In the genomic region with DNA sequence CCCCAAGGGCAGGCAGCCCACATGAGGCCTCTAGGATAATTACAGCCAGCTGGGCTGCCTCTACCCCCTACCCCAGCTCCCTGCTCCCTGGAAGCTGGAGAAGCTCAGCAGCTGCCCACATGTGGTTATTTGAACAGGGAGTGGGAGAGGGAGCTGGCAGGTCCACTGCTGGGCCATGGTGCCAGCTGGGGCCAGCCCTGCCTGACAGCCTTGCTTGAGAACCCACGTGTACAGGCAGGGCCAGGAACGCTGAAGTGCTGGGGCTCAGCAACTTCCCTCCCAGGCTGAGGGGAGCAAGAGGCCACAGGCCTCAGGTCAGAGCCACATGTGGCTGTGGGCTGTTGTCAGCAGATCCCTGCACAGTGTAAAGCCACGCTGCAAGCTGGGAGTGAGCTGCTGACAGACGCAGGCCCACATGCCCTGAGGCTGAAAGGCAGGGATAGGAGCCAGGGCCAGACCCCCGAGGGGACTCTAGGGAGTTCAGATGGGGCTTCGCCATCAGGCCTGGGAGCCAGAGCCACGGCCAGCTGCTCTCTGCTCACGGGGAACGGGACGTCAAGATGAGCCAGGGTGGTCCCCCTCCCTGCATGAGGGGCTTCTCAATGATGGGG, we compare ENCODE assay signal across 30 cellular contexts.
DNase-seq lines count a peak whose midpoint lies in the region; ATAC-seq and TF ChIP-seq lines count a peak whose summit lies in the region.
"Had no signal": no experiment of that assay in that cellular context is flagged by ENCODE, and none has a peak within 500 bp of the region (broad histone marks: within the 10 kb centered on the region; RNA-seq: fewer than 3 reads in every experiment).

No MANE protein-coding gene starts in this region.

- in situ Hi-C loops in gastrocnemius medialis (cut with MboI; ENCODE audit: low sequenced_read_pairs in 4 of 4): loop anchor here in 1 of 4 donors (10.0 kb wide), 2 partner anchors 168 to 248 kb away; partner anchors contain the start of gene RUNX3

- intact Hi-C loops in gastrocnemius medialis (cut with DNase I; ENCODE audit: low total_unique reads): loop anchor here (5.0 kb wide), 1 partner anchor 66 kb away; no protein-coding TSS in a partner anchor

- H3K27me3 Mint-ChIP-seq in neural crest cell (ENCODE audit: low read depth): peaks cover 16% of the 10 kb centered on the region
- H3K27me3 Mint-ChIP-seq: activated naive CD8-positive, alpha-beta T cell treated with anti-CD3 and anti-CD28 coated beads for 36 hours had no signal

- TF ChIP-seq CTCF in neural crest cell (conservative IDR thresholded peaks at IDR 0.05): no peak
- no peak for TF ChIP-seq CTCF in gastrocnemius medialis (IDR thresholded peaks at IDR 0.05 in 4 of 5, conservative IDR thresholded peaks at IDR 0.05 in 1 of 5)

- H3K9me3 Mint-ChIP-seq in neural crest cell: no peaks in the 10 kb centered on the region
- H3K9me3 Mint-ChIP-seq: activated naive CD8-positive, alpha-beta T cell treated with anti-CD3 and anti-CD28 coated beads for 36 hours; effector memory CD8-positive, alpha-beta T cell; H9 had no signal

- H3K9me3 ChIP-seq in SK-N-MC (ENCODE audit: low read depth, low read length) (no peaks in the 10 kb centered on the region), gastrocnemius medialis (no peaks in the 10 kb centered on the region)
- H3K9me3 ChIP-seq: ascending aorta, Peyer's patch, SJSA1 had no signal

- no peaks in the 10 kb centered on the region for H3K36me3 Mint-ChIP-seq in neural crest cell (ENCODE audit: low read depth)
- H3K36me3 Mint-ChIP-seq: activated naive CD8-positive, alpha-beta T cell treated with anti-CD3 and anti-CD28 coated beads for 36 hours; CD4-positive, alpha-beta memory T cell had no signal

- peak overlapping the region; percentile 73 for H3K27ac ChIP-seq in SK-N-MC
- no peak overlapping the region for H3K27ac ChIP-seq in gastrocnemius medialis
- H3K27ac ChIP-seq: ascending aorta, foreskin keratinocyte, Peyer's patch, SJSA1 had no signal

- H3K4me3 ChIP-seq in SK-N-MC (no peak overlapping the region), gastrocnemius medialis (no peak overlapping the region)
- H3K4me3 ChIP-seq: ascending aorta, Peyer's patch, SJSA1 had no signal

- H3K36me3 ChIP-seq in SK-N-MC (ENCODE audit: insufficient read depth, low read length) (no peaks in the 10 kb centered on the region), gastrocnemius medialis (no peaks in the 10 kb centered on the region)
- H3K36me3 ChIP-seq: ascending aorta, Peyer's patch, SJSA1 had no signal

- peaks cover 9% of the 10 kb centered on the region for H3K4me1 Mint-ChIP-seq in neural crest cell

- no peak overlapping the region for H3K4me3 Mint-ChIP-seq in neural crest cell
- H3K4me3 Mint-ChIP-seq: activated naive CD8-positive, alpha-beta T cell treated with anti-CD3 and anti-CD28 coated beads for 36 hours; effector memory CD8-positive, alpha-beta T cell; H9; T-helper 1 cell treated with Interleukin-12 subunit alpha and Interleukin-12 subunit beta and Interleukin-4 antibody, amounts not matched to agents 30 μg/mL and 1 μg/mL, for 36 hours had no signal

- no peak for ATAC-seq in GM18498 (IDR thresholded peaks at IDR 0.05; ENCODE audit: unreplicated experiment)
- no peak for ATAC-seq in gastrocnemius medialis
- ATAC-seq: activated CD4-positive, CD25-positive, alpha-beta regulatory T cell treated with anti-CD3 and anti-CD28 coated beads, Interleukin-2, amount 50 U/mL, for 24 hours; effector memory CD8-positive, alpha-beta T cell; foreskin keratinocyte had no signal

- H3K27me3 ChIP-seq in gastrocnemius medialis: no peaks in the 10 kb centered on the region
- H3K27me3 ChIP-seq: ascending aorta, Peyer's patch, SJSA1 had no signal

- peak overlapping the region; percentile 39 for H3K9ac ChIP-seq in SK-N-MC (ENCODE audit: insufficient read length)

- TF ChIP-seq POLR2A in gastrocnemius medialis (IDR thresholded peaks at IDR 0.05): no peak

- peaks cover 0 to 4% of the 10 kb centered on the region in 2 donors for H3K4me1 ChIP-seq in gastrocnemius medialis
- H3K4me1 ChIP-seq: ascending aorta, foreskin keratinocyte, Peyer's patch had no signal

- H3K27ac Mint-ChIP-seq in neural crest cell (ENCODE audit: unreplicated experiment): peak overlapping the region; percentile 47
- H3K27ac Mint-ChIP-seq: activated naive CD8-positive, alpha-beta T cell treated with anti-CD3 and anti-CD28 coated beads for 36 hours; progenitor cell of endocrine pancreas had no signal

- DNase-seq in NCI-H1417 (lab: John Stamatoyannopoulos, UW) (peak in 2 of 3 experiments; percentile 4 to 48), NCI-H1417 treated with DMSO at 0.1 percent for 48 hours (lab: John Stamatoyannopoulos, UW) (no peak), DMS 273 (lab: John Stamatoyannopoulos, UW; ENCODE audit: unreplicated experiment) (peak; percentile 72), SK-N-MC (ENCODE audit: low read depth, low spot score) (no peak), neural crest cell (ENCODE audit: low read depth, low spot score) (no peak), DMS79 treated with DMSO at 0.1 percent for 48 hours (lab: John Stamatoyannopoulos, UW) (no peak), gastrocnemius medialis (no peak)
- DNase-seq: activated CD4-positive, alpha-beta T cell treated with anti-CD3 and anti-CD28 coated beads, Interleukin-2, amount 50 U/mL, for 48 hours; activated effector memory CD4-positive, alpha-beta T cell treated with Interleukin-2 at 50 U/mL for 16 hours; activated naive CD8-positive, alpha-beta T cell treated with anti-CD3 and anti-CD28 coated beads for 36 hours; caudate nucleus; CD4-positive, alpha-beta memory T cell; cortex of kidney; DMS153; effector memory CD8-positive, alpha-beta T cell; foreskin keratinocyte; GDM1; H9; KBM-7; NCI-H1436 treated with DMSO at 0.1 percent for 48 hours; NCI-H2171; NCI-H524; Peyer's patch; stimulated activated naive CD4-positive, alpha-beta T cell had no signal

Comparison
In these comparisons a context has a peak if more than half of its experiments do, and no peak if none do; other contexts are left out.
1. DNase-seq: peak in NCI-H1417 (2 of 3) and DMS 273 (single experiment); none in NCI-H1417 treated with DMSO at 0.1 percent for 48 hours (single experiment), SK-N-MC (single experiment), neural crest cell (single experiment), DMS79 treated with DMSO at 0.1 percent for 48 hours (single experiment) and gastrocnemius medialis (0 of 2).